24 cellular contexts compared by ENCODE assay signal in genomic region chr12:131525795-131526508, GRCh38.
A peak's percentile ranks its signal among the peaks of the same experiment; 100 is the strongest.
DNase-seq lines count a peak whose midpoint lies in the region; ATAC-seq, FAIRE-seq and TF ChIP-seq lines count a peak whose summit lies in the region.
"Had no signal": no experiment of that assay in that cellular context is flagged by ENCODE, and none has a peak within 500 bp of the region (broad histone marks: within the 10 kb centered on the region; RNA-seq: fewer than 3 reads in every experiment).

No MANE protein-coding gene starts in this region.

- no peak for TF ChIP-seq EP300 in H1 (IDR thresholded peaks at IDR 0.05; ENCODE audit: borderline replicate concordance in 1 of 2, low read depth in 2 of 2, low read length in 2 of 2)

- no peak overlapping the region for H2AK5ac ChIP-seq in H1 (ENCODE audit: low read depth, low read length)

- H3K36me3 Mint-ChIP-seq in osteocyte (ENCODE audit: unreplicated experiment), result no peaks in the 10 kb centered on the region
- H3K36me3 Mint-ChIP-seq: CD14-positive monocyte; CD8-positive, alpha-beta memory T cell had no signal

- no peak overlapping the region for H3K4ac ChIP-seq in H1 (replicated peaks; ENCODE audit: insufficient read length, low read depth, low read length)

- no peak overlapping the region for H3K23ac ChIP-seq in H1 (ENCODE audit: insufficient read length)

- 91% methylated on average over 23 of the region's 23 CpGs; no CpG with 5 or more reads in 1 of the 2 experiments for WGBS in H1 (ENCODE audit: extremely low coverage in 1 of 2, insufficient coverage in 1 of 2, insufficient read length in 1 of 2, insufficient replicate concordance in 2 of 2, low coverage in 1 of 2, low lambda C conversion rate in 2 of 2, missing lambda C conversion rate in 1 of 2), 2 experiments
- 86 to 87% methylated on average over 22 to 23 of the region's 23 CpGs for WGBS in testis, 2 donors

- in situ Hi-C loops in Panc1 (cut with HindIII; ENCODE audit: low pct_unique_long_range_greater_than_20kb, low sequenced_read_pairs), result no loop called here

- TF ChIP-seq CTCF in Panc1 (IDR thresholded peaks at IDR 0.05) (no peak), H1 (IDR thresholded peaks at IDR 0.05; ENCODE audit: control extremely low read depth in 1 of 3, insufficient read depth in 1 of 3, low read depth in 1 of 3, low read length in 3 of 3) (no peak), osteocyte (IDR thresholded peaks at IDR 0.05) (no peak), testis (IDR thresholded peaks at IDR 0.05) (no peak)

- no peak overlapping the region for H2BK120ac ChIP-seq in H1 (replicated peaks; ENCODE audit: low read depth, low read length)

- no peak overlapping the region for H2BK5ac ChIP-seq in H1 (ENCODE audit: low read depth, low read length)

- no peak overlapping the region for H4K5ac ChIP-seq in H1 (ENCODE audit: insufficient read length, low read depth, low read length)

- H3K9me3 ChIP-seq in Panc1 (ENCODE audit: control insufficient read depth, insufficient read depth, low read depth, low read length), result no peaks in the 10 kb centered on the region
- no peaks in the 10 kb centered on the region; a peak in 1 of 4 replicates for H3K9me3 ChIP-seq in H1 (ENCODE audit: insufficient read depth in 2 of 2, low read depth in 1 of 2, low read length in 1 of 2)
- H3K9me3 ChIP-seq in testis, result no peaks in the 10 kb centered on the region
- H3K9me3 ChIP-seq: A549, BE2C, HAP-1 had no signal

- H3K27me3 Mint-ChIP-seq in osteocyte (ENCODE audit: unreplicated experiment), result no peaks in the 10 kb centered on the region
- H3K27me3 Mint-ChIP-seq: CD4-positive, alpha-beta T cell had no signal

- H3K18ac ChIP-seq in H1 (ENCODE audit: extremely low read depth, low read length), result no peak overlapping the region

- H3K4me1 ChIP-seq in Panc1 (ENCODE audit: control insufficient read depth, insufficient read depth, low read length) (no peaks in the 10 kb centered on the region), H1 (replicated peaks in 1 of 4; ENCODE audit: control insufficient read depth in 3 of 4, insufficient read depth in 4 of 4, low read length in 3 of 4) (no peaks in the 10 kb centered on the region), testis (no peaks in the 10 kb centered on the region)
- H3K4me1 ChIP-seq: A549, BE2C, HAP-1 had no signal

- no peak overlapping the region for H3K4me2 ChIP-seq in H1 (ENCODE audit: insufficient read depth in 1 of 2, low read depth in 2 of 2, low read length in 2 of 2)
- H3K4me2 ChIP-seq: A549; BLaER1 treated with 17β-estradiol and CSF1 and Interleukin-3, amounts not matched to agents 10 nM and 100 nM had no signal

- no peaks in the 10 kb centered on the region for H4K20me1 ChIP-seq in H1 (replicated peaks in 1 of 2; ENCODE audit: control insufficient read depth in 1 of 2, insufficient read depth in 2 of 2, low read length in 2 of 2)
- H4K20me1 ChIP-seq: BLaER1 treated with 17β-estradiol and CSF1 and Interleukin-3, amounts not matched to agents 10 nM and 100 nM had no signal

- H3K4me3 Mint-ChIP-seq in osteocyte (ENCODE audit: unreplicated experiment), result no peak overlapping the region
- H3K4me3 Mint-ChIP-seq: CD14-positive monocyte; CD4-positive, alpha-beta T cell; CD8-positive, alpha-beta memory T cell; HFFc6 had no signal

- no peak overlapping the region for H3K14ac ChIP-seq in H1 (ENCODE audit: insufficient read length)

- H3K79me2 ChIP-seq in H1 (ENCODE audit: control insufficient read depth in 1 of 2, insufficient read depth in 2 of 2, low read length in 2 of 2), result no peaks in the 10 kb centered on the region

- CTCF ChIA-PET in Panc1 (lab: Charles Lee), result no interaction called here
- CTCF ChIA-PET in H1 (lab: Charles Lee; ENCODE audit: partially characterized antibody), result no interaction called here

- H3K56ac ChIP-seq in H1 (replicated peaks; ENCODE audit: insufficient read length, low read depth, low read length), result no peak overlapping the region

- H3K36me3 ChIP-seq in H7 (replicated peaks; ENCODE audit: control insufficient read depth, insufficient read depth, low read length) (no peaks in the 10 kb centered on the region), Panc1 (ENCODE audit: control insufficient read depth, insufficient read depth, low read length) (no peaks in the 10 kb centered on the region), H1 (ENCODE audit: control insufficient read depth in 2 of 4, insufficient read depth in 4 of 4, low read length in 3 of 4) (no peaks in the 10 kb centered on the region), testis (ENCODE audit: low read depth, missing control alignments) (no peaks in the 10 kb centered on the region)
- H3K36me3 ChIP-seq: BE2C; BLaER1 treated with 17β-estradiol and CSF1 and Interleukin-3, amounts not matched to agents 10 nM and 100 nM; HAP-1 had no signal

- intact Hi-C loops in Panc1 (cut with micrococcal nuclease; ENCODE audit: unreplicated experiment), result no loop called here
- intact Hi-C loops in testis (cut with DNase I; ENCODE audit: low total_unique reads), result no loop called here

- FAIRE-seq in H1 (lab: Jason Lieb, UNC), result no peak
- FAIRE-seq: A549, GM12891 had no signal

- H3K27ac Mint-ChIP-seq in osteocyte (ENCODE audit: unreplicated experiment), result no peak overlapping the region
- H3K27ac Mint-ChIP-seq: CD14-positive monocyte; CD4-positive, alpha-beta T cell; CD8-positive, alpha-beta memory T cell; HFFc6 had no signal

- H3K79me1 ChIP-seq in H1 (ENCODE audit: low read depth, low read length), result no peaks in the 10 kb centered on the region

- no peak for TF ChIP-seq RAD21 in H1 (IDR thresholded peaks at IDR 0.05 in 1 of 2, conservative IDR thresholded peaks at IDR 0.05 in 1 of 2; ENCODE audit: low read depth in 2 of 2, low read length in 2 of 2)

- POLR2A ChIA-PET in Panc1 (lab: Charles Lee), result no interaction called here
- POLR2A ChIA-PET in H1 (lab: Charles Lee; ENCODE audit: partially characterized antibody), result no interaction called here

- H3K27me3 ChIP-seq in H7 (ENCODE audit: control insufficient read depth, insufficient read depth, low read length), result no peaks in the 10 kb centered on the region
- H3K27me3 ChIP-seq in Panc1 (ENCODE audit: control insufficient read depth, insufficient read depth, low read length), result no peaks in the 10 kb centered on the region
- H3K27me3 ChIP-seq in H1 (replicated peaks in 1 of 4; ENCODE audit: control insufficient read depth in 3 of 4, extremely low read depth in 1 of 4, insufficient read depth in 3 of 4, low read length in 3 of 4), result no peaks in the 10 kb centered on the region
- no peaks in the 10 kb centered on the region for H3K27me3 ChIP-seq in testis
- H3K27me3 ChIP-seq: BE2C; BLaER1 treated with 17β-estradiol and CSF1 and Interleukin-3, amounts not matched to agents 10 nM and 100 nM had no signal

- H3K4me1 Mint-ChIP-seq in osteocyte (ENCODE audit: unreplicated experiment), result no peaks in the 10 kb centered on the region

- H3K4me3 ChIP-seq in H7 (ENCODE audit: insufficient read depth, low read depth, low read length), result no peak overlapping the region
- no peak overlapping the region for H3K4me3 ChIP-seq in Panc1 (ENCODE audit: low read depth in 2 of 2, low read length in 2 of 2)
- no peak overlapping the region for H3K4me3 ChIP-seq in H1 (ENCODE audit: extremely low read depth in 1 of 4, insufficient read depth in 2 of 4, low read depth in 3 of 4, low read length in 4 of 4)
- no peak overlapping the region for H3K4me3 ChIP-seq in testis
- H3K4me3 ChIP-seq: A549; BLaER1 treated with 17β-estradiol and CSF1 and Interleukin-3, amounts not matched to agents 10 nM and 100 nM; HAP-1 had no signal

- H4K8ac ChIP-seq in H1 (ENCODE audit: extremely low read depth, insufficient read depth, low read length), result peak overlapping the region; percentile 43; the same call in 1 of the 2 replicates

- H2AFZ ChIP-seq in H1 (ENCODE audit: low read length), result no peak overlapping the region

- no peak overlapping the region for H2BK12ac ChIP-seq in H1 (ENCODE audit: low read depth, low read length)

- no TSS peak for BruUV-seq in Panc1 (replicated peaks; lab: Mats Ljungman, UMichigan)

- no peak overlapping the region for H3K9ac ChIP-seq in H1 (replicated peaks in 1 of 4; ENCODE audit: extremely low read depth in 1 of 4, low read depth in 3 of 4, low read length in 3 of 4)
- H3K9ac ChIP-seq: BLaER1 treated with 17β-estradiol and CSF1 and Interleukin-3, amounts not matched to agents 10 nM and 100 nM had no signal

- H2BK20ac ChIP-seq in H1 (ENCODE audit: low read length), result no peak overlapping the region

- no peak overlapping the region for H4K91ac ChIP-seq in H1 (replicated peaks; ENCODE audit: insufficient read length, low read length)

- DNase-seq in H7 (peak; percentile 49), Panc1 (ENCODE audit: low read depth, low spot score) (no peak), H1 (ENCODE audit: low read depth in 1 of 2, low spot score in 2 of 2) (no peak), osteocyte (ENCODE audit: extremely low spot score, unreplicated experiment) (peak; percentile 80), NCI-H2081 treated with DMSO at 0.1 percent for 48 hours (lab: John Stamatoyannopoulos, UW) (no peak), testis (no peak)
- DNase-seq: 8988T; ACHN; AML-193; BE2C; Calu3; CD4-positive, alpha-beta T cell; CD8-positive, alpha-beta memory T cell; DMS53; DMS79 treated with DMSO at 0.1 percent for 48 hours; GF-D8; GOT3; HFFc6 had no signal

- H2BK15ac ChIP-seq in H1 (ENCODE audit: low read length), result no peak overlapping the region

- TF ChIP-seq POLR2A in H1 (IDR thresholded peaks at IDR 0.05; ENCODE audit: control extremely low read depth in 1 of 2, low read depth in 2 of 2, low read length in 2 of 2) (no peak), testis (IDR thresholded peaks at IDR 0.05) (no peak)

- H3K27ac ChIP-seq in Panc1 (ENCODE audit: low read length) (no peak overlapping the region), H1 (ENCODE audit: low read depth, low read length) (no peak overlapping the region), testis (no peak overlapping the region)
- H3K27ac ChIP-seq: A549; BLaER1 treated with 17β-estradiol and CSF1 and Interleukin-3, amounts not matched to agents 10 nM and 100 nM had no signal

- 0 out of 2 replicates have a peak, but pooled peaks have one; percentile 21 for ATAC-seq in Panc1
- no peak for ATAC-seq in GM18498 (IDR thresholded peaks at IDR 0.05; ENCODE audit: unreplicated experiment)

- no peaks in the 10 kb centered on the region for H3K23me2 ChIP-seq in H1 (ENCODE audit: low read depth, low read length)

- H3K9me3 Mint-ChIP-seq in osteocyte (ENCODE audit: unreplicated experiment), result peaks cover 3% of the 10 kb centered on the region
- H3K9me3 Mint-ChIP-seq: CD4-positive, alpha-beta T cell; CD8-positive, alpha-beta memory T cell had no signal

TF ChIP-seq in H1, 55 proteins besides CTCF, POLR2A, EP300 and RAD21 (continues in another document):
- TF ChIP-seq SP4 (IDR thresholded peaks at IDR 0.05; ENCODE audit: low read length) (no peak), KDM4A (IDR thresholded peaks at IDR 0.05; ENCODE audit: low read depth, low read length, severe bottlenecking) (no peak), CHD1 (IDR thresholded peaks at IDR 0.05; ENCODE audit: low read depth, low read length) (no peak), SIX5 (IDR thresholded peaks at IDR 0.05; ENCODE audit: low read depth, low read length) (no peak), CBX5 (IDR thresholded peaks at IDR 0.05; ENCODE audit: low read depth, low read length) (no peak), MAX (IDR thresholded peaks at IDR 0.05) (no peak)

Comparison
In these comparisons a context has a peak if more than half of its experiments do, and no peak if none do; other contexts are left out.
1. DNase-seq: peak in H7 (single experiment) and osteocyte (single experiment); none in Panc1 (single experiment), H1 (0 of 2), NCI-H2081 treated with DMSO at 0.1 percent for 48 hours (single experiment) and testis (single experiment).